In the genomic region with DNA sequence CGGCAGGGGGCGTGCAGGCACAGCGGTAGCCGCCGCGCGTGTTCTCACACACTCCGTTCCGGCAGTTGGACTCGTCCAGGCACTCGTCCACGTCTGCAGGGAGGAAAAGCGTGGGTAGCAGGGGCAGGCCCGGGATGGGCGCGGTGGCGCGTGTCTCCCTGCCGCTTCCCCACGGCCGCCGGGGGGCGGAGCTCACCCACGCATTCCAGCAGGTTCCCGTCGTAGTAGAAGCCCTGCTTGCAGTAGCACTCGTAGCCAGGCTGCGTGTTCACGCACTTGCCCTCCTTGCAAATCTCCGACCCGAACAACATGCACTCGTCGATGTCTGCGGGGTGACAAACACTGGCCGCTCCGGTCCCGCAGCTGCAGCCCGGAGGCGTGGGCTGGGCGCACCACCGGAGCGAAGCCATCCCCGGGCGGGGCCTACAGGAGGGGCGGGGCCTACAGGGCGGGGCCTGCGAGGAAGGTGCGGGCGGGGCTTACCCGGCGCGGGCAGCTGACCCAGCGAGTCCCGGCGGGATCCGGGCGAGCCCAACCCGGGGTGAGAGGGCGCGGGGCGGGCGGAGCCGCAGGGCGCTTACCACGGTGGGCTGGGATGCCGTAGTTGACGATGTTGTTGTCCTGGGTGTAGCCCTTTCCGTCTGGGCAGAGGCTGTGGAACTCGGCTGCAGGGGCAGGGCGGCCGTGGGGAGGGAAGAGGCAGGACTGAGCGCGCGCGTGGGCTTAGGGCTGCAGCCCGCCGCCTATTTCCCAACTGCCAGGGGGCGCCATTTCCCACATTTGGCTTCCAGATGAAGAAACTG, we compare ENCODE assay signal across 8 cellular contexts. TPM values are rescaled to one million over a fixed set of nuclear protein-coding genes. Genes with fewer than 3 reads are reported as not detected.
DNase-seq lines count a peak whose midpoint lies in the region; ATAC-seq and TF ChIP-seq lines count a peak whose summit lies in the region.

No MANE protein-coding gene starts in this region.

- no TSS peak for BruUV-seq in Panc1 (replicated peaks; lab: Mats Ljungman, UMichigan)

- peak overlapping the region; percentile 85 for H3K4me2 ChIP-seq in fibroblast of lung (ENCODE audit: extremely low read depth, insufficient read depth, low read length)

- CTCF ChIA-PET in Panc1 (lab: Charles Lee) = interaction anchor here (0.5 to 2.7 kb wide), 9 partner anchors 12 to 100 kb away, joined by 3 to 22 read pairs (median 3); a partner anchor contains a TSS

- no peaks in the 10 kb centered on the region for H4K20me1 ChIP-seq in fibroblast of lung (ENCODE audit: control insufficient read depth, extremely low read depth, insufficient read depth, low read length)

- peaks cover 2% of the 10 kb centered on the region; the same call in 1 of the 2 replicates for H3K36me3 ChIP-seq in Panc1 (ENCODE audit: control insufficient read depth, insufficient read depth, low read length)
- peaks cover 35% of the 10 kb centered on the region for H3K36me3 ChIP-seq in fibroblast of lung (ENCODE audit: control insufficient read depth, insufficient read depth, low read length)

- peak; percentile 90; the same call in 1 of the 2 replicates for TF ChIP-seq CTCF in Panc1 (IDR thresholded peaks at IDR 0.05)
- peak; percentile 72 to 85 for TF ChIP-seq CTCF in fibroblast of lung (conservative IDR thresholded peaks at IDR 0.05 in 1 of 2, IDR thresholded peaks at IDR 0.05 in 1 of 2; ENCODE audit: low read depth in 1 of 2, low read length in 2 of 2)
- TF ChIP-seq CTCF in natural killer cell (IDR thresholded peaks at IDR 0.05) = peak; percentile 52

- H2AFZ ChIP-seq in fibroblast of lung (ENCODE audit: low read length) = peak overlapping the region; percentile 65

- H3K36me3 Mint-ChIP-seq in activated T-helper 1 cell treated with anti-CD3 and anti-CD28 coated beads, Interleukin-12 subunit alpha, Interleukin-12 subunit beta, Interleukin-2, Interleukin-4 antibody, amounts not matched to agents 30 ng/mL and 10 ng/mL and 1 ng/mL, durations not matched to agents 14 hours and 24 hours and 36 hours (ENCODE audit: low read depth) = peaks cover 20% of the 10 kb centered on the region
- no peaks in the 10 kb centered on the region for H3K36me3 Mint-ChIP-seq in natural killer cell

- no peaks in the 10 kb centered on the region for H3K27me3 Mint-ChIP-seq in activated T-helper 1 cell treated with anti-CD3 and anti-CD28 coated beads, Interleukin-12 subunit alpha, Interleukin-12 subunit beta, Interleukin-2, Interleukin-4 antibody, amounts not matched to agents 30 ng/mL and 10 ng/mL and 1 ng/mL, durations not matched to agents 14 hours and 24 hours and 36 hours (ENCODE audit: insufficient read depth)
- H3K27me3 Mint-ChIP-seq in natural killer cell (ENCODE audit: low read depth in 2 of 2) = no peaks in the 10 kb centered on the region

- peaks cover 28% of the 10 kb centered on the region for H3K4me1 Mint-ChIP-seq in activated T-helper 1 cell treated with anti-CD3 and anti-CD28 coated beads, Interleukin-12 subunit alpha, Interleukin-12 subunit beta, Interleukin-2, Interleukin-4 antibody, amounts not matched to agents 30 ng/mL and 10 ng/mL and 1 ng/mL, durations not matched to agents 14 hours and 24 hours and 36 hours (ENCODE audit: low read depth)
- H3K4me1 Mint-ChIP-seq in natural killer cell = peaks cover 7 to 39% of the 10 kb centered on the region in 2 donors

- peak overlapping the region; percentile 85 for H3K4me3 Mint-ChIP-seq in activated T-helper 1 cell treated with anti-CD3 and anti-CD28 coated beads, Interleukin-12 subunit alpha, Interleukin-12 subunit beta, Interleukin-2, Interleukin-4 antibody, amounts not matched to agents 30 ng/mL and 10 ng/mL and 1 ng/mL, durations not matched to agents 14 hours and 24 hours and 36 hours
- H3K4me3 Mint-ChIP-seq in natural killer cell = peak overlapping the region; percentile 88

- peaks cover 18% of the 10 kb centered on the region for H3K4me1 ChIP-seq in Panc1 (ENCODE audit: control insufficient read depth, insufficient read depth, low read length)
- peaks cover 8% of the 10 kb centered on the region for H3K4me1 ChIP-seq in fibroblast of lung (ENCODE audit: control insufficient read depth, extremely low read depth, insufficient read depth, low read length)

- no peaks in the 10 kb centered on the region for H3K79me2 ChIP-seq in fibroblast of lung (ENCODE audit: control insufficient read depth, insufficient read depth, low read length)

- H3K9ac ChIP-seq in fibroblast of lung (ENCODE audit: insufficient read depth, low read length) = no peak overlapping the region

- ATAC-seq in GM19455 (IDR thresholded peaks at IDR 0.05; ENCODE audit: unreplicated experiment) = peak; percentile 65
- ATAC-seq in Panc1 = peak; percentile 83
- peak; percentile 88 to 96 (median 90) for ATAC-seq in natural killer cell

- intact Hi-C loops in Panc1 (cut with micrococcal nuclease; ENCODE audit: unreplicated experiment) (loop anchor here (1.0 kb wide), 1 partner anchor 32 kb away; a partner anchor contains a TSS), natural killer cell (cut with micrococcal nuclease) (loop anchor here (1.0 to 10.0 kb wide), 7 partner anchors 26 to 444 kb away; a partner anchor contains a TSS)
- intact Hi-C loops in activated T-helper 1 cell treated with anti-CD3 and anti-CD28 coated beads, Interleukin-12 subunit alpha, Interleukin-12 subunit beta, Interleukin-2, Interleukin-4 antibody, amounts not matched to agents 30 ng/mL and 10 ng/mL and 1 ng/mL, durations not matched to agents 14 hours and 24 hours and 36 hours (cut with micrococcal nuclease) = loop anchor here (1.0 to 2.0 kb wide), 8 partner anchors 13 to 122 kb away; a partner anchor contains a TSS

- in situ Hi-C loops in Panc1 (cut with HindIII; ENCODE audit: low pct_unique_long_range_greater_than_20kb, low sequenced_read_pairs) = no loop called here

- POLR2A ChIA-PET in Panc1 (lab: Charles Lee) = interaction anchor here (0.5 to 0.9 kb wide), 4 partner anchors 15 to 117 kb away, joined by 3 read pairs; a partner anchor contains a TSS

- H3K9me3 Mint-ChIP-seq in activated T-helper 1 cell treated with anti-CD3 and anti-CD28 coated beads, Interleukin-12 subunit alpha, Interleukin-12 subunit beta, Interleukin-2, Interleukin-4 antibody, amounts not matched to agents 30 ng/mL and 10 ng/mL and 1 ng/mL, durations not matched to agents 14 hours and 24 hours and 36 hours = no peaks in the 10 kb centered on the region
- no peaks in the 10 kb centered on the region for H3K9me3 Mint-ChIP-seq in natural killer cell

- H3K27ac ChIP-seq in Panc1 (ENCODE audit: low read length) (peak overlapping the region; percentile 79), fibroblast of lung (ENCODE audit: insufficient read depth, low read length) (peak overlapping the region; percentile 59)

- peak overlapping the region; percentile 88 for H3K27ac Mint-ChIP-seq in activated T-helper 1 cell treated with anti-CD3 and anti-CD28 coated beads, Interleukin-12 subunit alpha, Interleukin-12 subunit beta, Interleukin-2, Interleukin-4 antibody, amounts not matched to agents 30 ng/mL and 10 ng/mL and 1 ng/mL, durations not matched to agents 14 hours and 24 hours and 36 hours
- H3K27ac Mint-ChIP-seq in natural killer cell = peak overlapping the region; percentile 39 to 76

- peak overlapping the region; percentile 64 to 68 for H3K4me3 ChIP-seq in Panc1 (ENCODE audit: low read depth in 2 of 2, low read length in 2 of 2)
- peak overlapping the region; percentile 31 to 54 (median 46) for H3K4me3 ChIP-seq in fibroblast of lung (replicated peaks in 1 of 4; ENCODE audit: control extremely low read depth in 1 of 4, insufficient read depth in 1 of 4, low read depth in 3 of 4, low read length in 4 of 4)

- DNase-seq in COR-L47 (lab: John Stamatoyannopoulos, UW) (peak; percentile 78), HK-2 (ENCODE audit: unreplicated experiment) (peak; percentile 86), Panc1 (ENCODE audit: low read depth, low spot score) (no peak), fibroblast of lung (ENCODE audit: low read depth in 2 of 2) (peak; percentile 85 to 89), natural killer cell (peak; percentile 88)
- peak; percentile 86 for DNase-seq in activated T-helper 1 cell treated with anti-CD3 and anti-CD28 coated beads, Interleukin-12 subunit alpha, Interleukin-12 subunit beta, Interleukin-2, Interleukin-4 antibody, amounts not matched to agents 30 ng/mL and 10 ng/mL and 1 ng/mL, durations not matched to agents 14 hours and 24 hours and 36 hours (ENCODE audit: low spot score)
- DNase-seq in stimulated activated naive CD4-positive, alpha-beta T cell treated with Interleukin-2 at 50 U/mL for 16 hours (lab: John Stamatoyannopoulos, UW) = peak; percentile 84

- H3K27me3 ChIP-seq in Panc1 (ENCODE audit: control insufficient read depth, insufficient read depth, low read length) (no peaks in the 10 kb centered on the region), fibroblast of lung (ENCODE audit: control insufficient read depth, insufficient read depth, low read length) (no peaks in the 10 kb centered on the region)

- H3K9me3 ChIP-seq in Panc1 (ENCODE audit: control insufficient read depth, insufficient read depth, low read depth, low read length) (no peaks in the 10 kb centered on the region), fibroblast of lung (ENCODE audit: control insufficient read depth, insufficient read depth, low read depth, low read length) (no peaks in the 10 kb centered on the region)

RNA-seq across cellular contexts. Expression of a gene that starts 15.6 kb away (rescaled TPM):
- total RNA-seq in Panc1 (2021; ENCODE audit: unreplicated experiment) (117 TPM), fibroblast of lung (73.2 and 84.6 TPM in 2 replicates), natural killer cell (10 to 100 TPM; 61.7 to 79.9 (median 71.3) TPM)
- polyA plus RNA-seq in Panc1 (2012; ENCODE audit: insufficient read length) = 172 TPM
- total RNA-seq in activated T-helper 1 cell treated with anti-CD3 and anti-CD28 coated beads, Interleukin-12 subunit alpha, Interleukin-12 subunit beta, Interleukin-2, Interleukin-4 antibody, amounts not matched to agents 30 ng/mL and 10 ng/mL and 1 ng/mL, durations not matched to agents 14 hours and 24 hours and 36 hours = 103 and 109 TPM in 2 replicates
- 58.2 and 62.3 TPM in 2 replicates for polyA plus RNA-seq in fibroblast of lung
- polyA plus RNA-seq in fibroblast of lung (2012) = 71.8 and 83.3 TPM in 2 replicates
- polyA minus RNA-seq in fibroblast of lung (ENCODE audit: low replicate concordance) = 160 and 182 TPM in 2 replicates

RNA-seq across cellular contexts. Expression of a gene that starts 17.7 kb away (rescaled TPM):
- 133 TPM for total RNA-seq in Panc1 (2021; ENCODE audit: unreplicated experiment)
- polyA plus RNA-seq in Panc1 (2012; ENCODE audit: insufficient read length) = 275 TPM
- total RNA-seq in activated T-helper 1 cell treated with anti-CD3 and anti-CD28 coated beads, Interleukin-12 subunit alpha, Interleukin-12 subunit beta, Interleukin-2, Interleukin-4 antibody, amounts not matched to agents 30 ng/mL and 10 ng/mL and 1 ng/mL, durations not matched to agents 14 hours and 24 hours and 36 hours = 97.9 and 103 TPM in 2 replicates
- total RNA-seq in fibroblast of lung = 37.3 and 39.0 TPM in 2 replicates
- polyA plus RNA-seq in fibroblast of lung = 40.4 and 47.2 TPM in 2 replicates
- 65.8 and 68.7 TPM in 2 replicates for polyA plus RNA-seq in fibroblast of lung (2012)
- 54.6 and 262 TPM in 2 replicates for polyA minus RNA-seq in fibroblast of lung (ENCODE audit: low replicate concordance)
- 100 to 1,000 TPM; 121 to 155 (median 140) TPM for total RNA-seq in natural killer cell

RNA-seq across cellular contexts. Expression of a gene that starts 29.8 kb away (rescaled TPM):
- total RNA-seq in Panc1 (2021; ENCODE audit: unreplicated experiment) = 61.2 TPM
- polyA plus RNA-seq in Panc1 (2012; ENCODE audit: insufficient read length) = 138 TPM
- 94.6 and 96.9 TPM in 2 replicates for total RNA-seq in activated T-helper 1 cell treated with anti-CD3 and anti-CD28 coated beads, Interleukin-12 subunit alpha, Interleukin-12 subunit beta, Interleukin-2, Interleukin-4 antibody, amounts not matched to agents 30 ng/mL and 10 ng/mL and 1 ng/mL, durations not matched to agents 14 hours and 24 hours and 36 hours
- 25.8 and 30.8 TPM in 2 replicates for total RNA-seq in fibroblast of lung
- polyA plus RNA-seq in fibroblast of lung = 20.8 and 32.0 TPM in 2 replicates
- polyA plus RNA-seq in fibroblast of lung (2012) = 57.6 and 89.2 TPM in 2 replicates
- 12.7 and 15.2 TPM in 2 replicates for polyA minus RNA-seq in fibroblast of lung (ENCODE audit: low replicate concordance)
- total RNA-seq in natural killer cell = 10 to 100 TPM; 40.9 to 64.1 (median 60.0) TPM

RNA-seq across cellular contexts. Expression of a gene that starts 31.8 kb away (rescaled TPM):
- total RNA-seq in Panc1 (2021; ENCODE audit: unreplicated experiment) (102 TPM), fibroblast of lung (17.5 and 23.4 TPM in 2 replicates), natural killer cell (10 to 100 TPM; 41.4 to 52.4 (median 44.6) TPM)
- 151 TPM for polyA plus RNA-seq in Panc1 (2012; ENCODE audit: insufficient read length)
- total RNA-seq in activated T-helper 1 cell treated with anti-CD3 and anti-CD28 coated beads, Interleukin-12 subunit alpha, Interleukin-12 subunit beta, Interleukin-2, Interleukin-4 antibody, amounts not matched to agents 30 ng/mL and 10 ng/mL and 1 ng/mL, durations not matched to agents 14 hours and 24 hours and 36 hours = 50.4 and 50.6 TPM in 2 replicates
- 18.2 and 18.3 TPM in 2 replicates for polyA plus RNA-seq in fibroblast of lung
- 30.6 and 41.2 TPM in 2 replicates for polyA plus RNA-seq in fibroblast of lung (2012)
- polyA minus RNA-seq in fibroblast of lung (ENCODE audit: low replicate concordance) = 43.9 and 64.2 TPM in 2 replicates

RNA-seq across cellular contexts. Expression of a gene that starts 35.4 kb away (rescaled TPM):
- total RNA-seq in Panc1 (2021; ENCODE audit: unreplicated experiment) (108 TPM), fibroblast of lung (46.5 and 53.5 TPM in 2 replicates), natural killer cell (100 to 1,000 TPM; 129 to 137 (median 135) TPM)
- polyA plus RNA-seq in Panc1 (2012; ENCODE audit: insufficient read length) = 109 TPM
- 168 and 178 TPM in 2 replicates for total RNA-seq in activated T-helper 1 cell treated with anti-CD3 and anti-CD28 coated beads, Interleukin-12 subunit alpha, Interleukin-12 subunit beta, Interleukin-2, Interleukin-4 antibody, amounts not matched to agents 30 ng/mL and 10 ng/mL and 1 ng/mL, durations not matched to agents 14 hours and 24 hours and 36 hours
- polyA plus RNA-seq in fibroblast of lung = 12.4 and 12.8 TPM in 2 replicates
- polyA plus RNA-seq in fibroblast of lung (2012) = 33.0 and 39.0 TPM in 2 replicates
- 23.5 and 35.6 TPM in 2 replicates for polyA minus RNA-seq in fibroblast of lung (ENCODE audit: low replicate concordance)
